Comparison of ENCODE assay signal across 8 cellular contexts in the genomic region with DNA sequence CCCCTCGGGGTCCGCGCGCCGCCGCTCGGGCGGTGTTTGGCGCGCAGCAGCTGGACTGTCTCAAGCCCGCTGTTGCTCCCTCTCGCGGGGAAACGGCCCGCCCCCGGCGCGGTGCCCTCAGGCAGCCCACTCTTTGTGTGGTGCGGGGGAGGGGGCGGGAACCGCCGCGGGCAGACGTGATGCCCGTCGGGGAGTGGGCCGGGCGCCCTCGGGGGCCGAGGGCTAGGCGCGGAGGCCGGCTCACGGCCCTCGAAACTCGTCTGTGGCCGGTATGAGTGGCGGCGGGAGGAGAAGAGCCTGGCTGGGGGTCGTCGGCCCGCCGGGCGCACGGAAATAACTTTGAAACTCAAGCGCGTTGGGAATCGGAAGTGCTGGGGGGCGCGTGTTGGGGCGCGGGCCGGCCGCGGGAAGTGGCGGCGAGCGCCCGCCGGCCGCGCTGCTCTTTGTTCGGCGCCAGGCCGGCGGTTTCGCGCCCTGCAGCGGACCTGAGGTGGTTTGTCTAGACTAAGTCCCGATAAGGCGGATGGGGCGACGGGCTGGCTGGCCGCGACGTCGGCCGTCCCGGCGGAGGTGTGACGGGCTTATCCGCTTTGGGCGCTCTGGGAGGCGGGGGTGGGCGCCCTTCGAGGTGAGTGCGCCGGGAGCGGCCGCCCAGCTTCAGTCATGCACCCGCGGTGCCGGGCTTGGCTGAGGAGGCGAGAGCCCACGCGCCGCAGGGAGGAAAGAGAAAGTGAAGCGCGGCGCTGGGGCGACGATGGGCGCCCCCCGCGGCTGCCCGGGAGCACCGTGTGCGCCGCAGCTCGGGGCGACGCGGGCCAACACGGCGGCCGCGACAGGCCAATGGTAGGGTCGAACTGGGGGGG. TPM values are rescaled to one million over a fixed set of nuclear protein-coding genes. Genes with fewer than 3 reads are reported as not detected.
A peak's percentile ranks its signal among the peaks of the same experiment; 100 is the strongest.
DNase-seq lines count a peak whose midpoint lies in the region; ATAC-seq, FAIRE-seq and TF ChIP-seq lines count a peak whose summit lies in the region.

No MANE protein-coding gene starts in this region.

- H3K27me3 ChIP-seq in Caco-2 (replicated peaks; ENCODE audit: control insufficient read depth, insufficient read depth, low read length) (no peaks in the 10 kb centered on the region), pancreas (no peaks in the 10 kb centered on the region)

- H3K4me3 Mint-ChIP-seq in Caco-2 (ENCODE audit: unreplicated experiment), result peak overlapping the region; percentile 88
- peak overlapping the region; percentile 95 to 97 for H3K4me3 Mint-ChIP-seq in activated T-cell treated with anti-CD3 and anti-CD28 coated beads, Interleukin-2, amount 50 U/mL, for 72 hours

- H3K4me3 ChIP-seq in Caco-2 (ENCODE audit: low read depth, low read length) (peak overlapping the region; percentile 89), pancreas (peak overlapping the region; percentile 88 to 100 (median 96))

- DNase-seq in Caco-2, result peak in 1 of 2 experiments; percentile 10
- DNase-seq in NAMALWA (ENCODE audit: low spot score), result peak; percentile 61
- peak; percentile 66 to 73 for DNase-seq in activated T-cell treated with anti-CD3 and anti-CD28 coated beads, Interleukin-2, amount 50 U/mL, for 72 hours
- peak; percentile 34 for DNase-seq in fibroblast of peridontal ligament (ENCODE audit: extremely low read depth)
- DNase-seq in pancreas, result peak; percentile 60 to 90 (median 75)

- BruUV-seq in Caco-2 (replicated peaks; lab: Mats Ljungman, UMichigan), result TSS peak; percentile 55

- H3K27ac ChIP-seq in pancreas, result peak overlapping the region; percentile 96 to 100 (median 98)

- H3K27ac Mint-ChIP-seq in Caco-2 (ENCODE audit: unreplicated experiment), result peak overlapping the region; percentile 89
- peak overlapping the region; percentile 93 for H3K27ac Mint-ChIP-seq in activated T-cell treated with anti-CD3 and anti-CD28 coated beads, Interleukin-2, amount 50 U/mL, for 72 hours

- FAIRE-seq in pancreas (lab: Jason Lieb, UNC), result no peak

- TF ChIP-seq CTCF in Caco-2 (IDR thresholded peaks at IDR 0.05; ENCODE audit: insufficient read depth in 1 of 2, low read depth in 1 of 2, low read length in 1 of 2, severe bottlenecking in 1 of 2, unreplicated experiment in 1 of 2) (no peak), pancreas (IDR thresholded peaks at IDR 0.05) (no peak)

- intact Hi-C loops in Caco-2 (cut with micrococcal nuclease; ENCODE audit: unreplicated experiment) (no loop called here), pancreas (cut with DNase I) (no loop called here)

- H3K4me1 Mint-ChIP-seq in Caco-2 (ENCODE audit: low read depth, unreplicated experiment), result peaks cover 7% of the 10 kb centered on the region
- H3K4me1 Mint-ChIP-seq in activated T-cell treated with anti-CD3 and anti-CD28 coated beads, Interleukin-2, amount 50 U/mL, for 72 hours (ENCODE audit: low read depth), result peaks cover 46% of the 10 kb centered on the region

- H3K36me3 ChIP-seq in Caco-2 (ENCODE audit: control insufficient read depth, insufficient read depth, low read length), result peaks cover 3% of the 10 kb centered on the region
- H3K36me3 ChIP-seq in pancreas, result peaks cover 6 to 17% (median 10%) of the 10 kb centered on the region in 3 donors

- no peaks in the 10 kb centered on the region for H3K27me3 Mint-ChIP-seq in Caco-2 (ENCODE audit: insufficient read depth, unreplicated experiment)
- no peaks in the 10 kb centered on the region for H3K27me3 Mint-ChIP-seq in activated T-cell treated with anti-CD3 and anti-CD28 coated beads, Interleukin-2, amount 50 U/mL, for 72 hours (ENCODE audit: low read depth)

- ATAC-seq in activated T-cell treated with anti-CD3 and anti-CD28 coated beads, Interleukin-2, amount 50 U/mL, for 72 hours (replicated peaks in 1 of 2), result peak; percentile 0 to 1
- ATAC-seq in pancreas (peak in 2 of 4 donors; percentile 0), HG02678 (IDR thresholded peaks at IDR 0.05; ENCODE audit: unreplicated experiment) (no peak), GM21367 (IDR thresholded peaks at IDR 0.05; ENCODE audit: unreplicated experiment) (no peak), GM18867 (IDR thresholded peaks at IDR 0.05; ENCODE audit: unreplicated experiment) (no peak)

- CTCF ChIA-PET in Caco-2 (lab: Charles Lee), result interaction anchor here (1.0 to 2.5 kb wide), 5 partner anchors 29 to 95 kb away, joined by 4 to 11 read pairs (median 5); no protein-coding TSS in a partner anchor

- H3K9me3 ChIP-seq in Caco-2 (no peaks in the 10 kb centered on the region), pancreas (no peaks in the 10 kb centered on the region)

- POLR2A ChIA-PET in Caco-2 (lab: Charles Lee), result interaction anchor here (0.9 to 2.8 kb wide), 6 partner anchors 29 to 245 kb away, joined by 3 to 20 read pairs (median 7); partner anchors contain the start of gene NCL

- 0% methylated on average over 91 to 118 of the region's 118 CpGs for WGBS in pancreas, 2 donors

- H3K4me1 ChIP-seq in Caco-2, result 0 out of 2 replicates have a peak, but pooled peaks cover 6% of the 10 kb centered on the region
- H3K4me1 ChIP-seq in pancreas, result peaks cover 10 to 20% (median 14%) of the 10 kb centered on the region in 3 donors

- H3K36me3 Mint-ChIP-seq in Caco-2 (ENCODE audit: insufficient read depth, unreplicated experiment), result peaks cover 77% of the 10 kb centered on the region
- H3K36me3 Mint-ChIP-seq in activated T-cell treated with anti-CD3 and anti-CD28 coated beads, Interleukin-2, amount 50 U/mL, for 72 hours (ENCODE audit: insufficient read depth in 2 of 2), result peaks cover 20 to 33% of the 10 kb centered on the region in 2 donors

- no peaks in the 10 kb centered on the region for H3K9me3 Mint-ChIP-seq in Caco-2 (ENCODE audit: unreplicated experiment)
- no peaks in the 10 kb centered on the region for H3K9me3 Mint-ChIP-seq in activated T-cell treated with anti-CD3 and anti-CD28 coated beads, Interleukin-2, amount 50 U/mL, for 72 hours

RNA-seq across cellular contexts. Expression of gene PTMA, which starts 0.7 kb away (rescaled TPM):
- total RNA-seq in Caco-2 (2022) (597 and 669 TPM in 2 replicates), pancreas (100 to 1,000 TPM; 319 to 600 (median 503) TPM)
- total RNA-seq in activated T-cell treated with anti-CD3 and anti-CD28 coated beads, Interleukin-2, amount 50 U/mL, for 72 hours, result 1,000 to 10,000 TPM; 1,057 to 1,154 TPM
- polyA plus RNA-seq in pancreas, result 100 to 1,000 TPM; 627 to 751 TPM

Comparison
In these comparisons a context has a peak if more than half of its experiments do, and no peak if none do; other contexts are left out.
1. ATAC-seq: peak in activated T-cell treated with anti-CD3 and anti-CD28 coated beads, Interleukin-2, amount 50 U/mL, for 72 hours (2 of 2); none in HG02678 (single experiment), GM21367 (single experiment) and GM18867 (single experiment).